In the genomic region with DNA sequence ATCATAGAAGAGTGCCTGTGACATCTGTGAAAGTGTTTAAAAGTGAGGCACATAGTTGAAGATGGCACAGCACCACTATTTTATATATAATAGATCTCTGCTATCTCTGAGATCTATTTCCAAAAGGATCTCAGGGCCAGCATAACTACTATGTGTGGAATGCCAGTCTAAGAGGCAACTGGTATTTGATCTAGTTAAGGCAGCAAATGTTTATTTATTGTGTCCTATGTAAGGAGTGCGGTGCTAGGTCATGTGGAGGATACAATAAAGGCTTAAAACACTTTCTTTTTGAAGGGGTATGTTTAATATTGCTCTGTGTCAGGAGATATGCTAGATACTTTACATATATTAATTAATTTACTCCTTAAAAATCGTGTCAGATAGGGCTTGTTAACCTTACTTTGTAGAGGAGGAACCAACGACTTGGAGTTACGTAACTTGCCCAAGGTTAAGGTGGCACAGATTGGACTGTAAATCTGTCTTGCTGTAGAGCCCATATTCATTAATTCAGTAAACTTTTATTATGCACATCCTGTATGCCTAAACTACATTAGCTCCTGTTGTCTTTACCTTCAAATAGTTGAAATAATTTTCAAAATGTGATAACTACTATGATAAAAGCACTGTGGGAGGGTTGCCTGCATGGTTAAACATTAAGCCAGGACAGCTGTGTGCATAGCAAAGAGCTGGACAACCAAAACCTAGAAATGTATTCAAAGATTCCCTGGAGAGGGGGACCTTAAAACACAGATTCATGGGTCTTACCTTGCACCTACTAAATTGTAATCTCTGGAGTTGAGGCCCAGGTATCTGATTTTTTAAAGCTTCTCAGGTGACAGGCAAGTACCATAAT, we compare ENCODE assay signal across 32 cellular contexts.
DNase-seq lines count a peak whose midpoint lies in the region; ATAC-seq, FAIRE-seq and TF ChIP-seq lines count a peak whose summit lies in the region.
"Had no signal": no experiment of that assay in that cellular context is flagged by ENCODE, and none has a peak within 500 bp of the region (broad histone marks: within the 10 kb centered on the region; RNA-seq: fewer than 3 reads in every experiment).

No MANE protein-coding gene starts in this region.

- H3K36me3 ChIP-seq in body of pancreas (replicated peaks in 1 of 2; ENCODE audit: insufficient read depth in 1 of 2, low read depth in 2 of 2) = no peaks in the 10 kb centered on the region
- H3K36me3 ChIP-seq in small intestine (ENCODE audit: control insufficient read depth in 2 of 2, insufficient read depth in 2 of 2, low read length in 2 of 2) = no peaks in the 10 kb centered on the region
- H3K36me3 ChIP-seq: breast epithelium, neural progenitor cell had no signal

- no peak for TF ChIP-seq CTCF in body of pancreas (IDR thresholded peaks at IDR 0.05)

- H3K9me3 ChIP-seq in body of pancreas = no peaks in the 10 kb centered on the region
- H3K9me3 ChIP-seq in small intestine (ENCODE audit: control insufficient read depth, low read depth) = no peaks in the 10 kb centered on the region
- H3K9me3 ChIP-seq: BLaER1, breast epithelium, heart right ventricle, left ventricle myocardium inferior, MG63, right atrium auricular region, spleen, tibial artery, vagina had no signal

- H3K4me3 ChIP-seq in body of pancreas (no peak overlapping the region), small intestine (ENCODE audit: low read depth in 1 of 2, low read length in 2 of 2) (no peak overlapping the region)
- H3K4me3 ChIP-seq: BLaER1, breast epithelium, heart right ventricle, left ventricle myocardium inferior, MG63, neural progenitor cell, right atrium auricular region, spleen, tibial artery, vagina had no signal

- ATAC-seq in body of pancreas = peak; percentile 72
- ATAC-seq in left lobe of liver = peak; percentile 76
- ATAC-seq in GM18870 (IDR thresholded peaks at IDR 0.05; ENCODE audit: unreplicated experiment) = no peak
- ATAC-seq: heart right ventricle, Right ventricle myocardium inferior had no signal

- TF ChIP-seq POLR2A in body of pancreas (IDR thresholded peaks at IDR 0.05) = no peak

- 13 to 20% methylated on average over 4 of the region's 4 CpGs for WGBS in body of pancreas, 2 donors
- 27 to 63% (median 43%) methylated on average over 4 of the region's 4 CpGs for WGBS in small intestine, 3 donors

- no peak for FAIRE-seq in small intestine (lab: Jason Lieb, UNC)
- FAIRE-seq: endothelial cell of umbilical vein, frontal cortex, H1 had no signal

- no peaks in the 10 kb centered on the region for H3K27me3 ChIP-seq in body of pancreas
- H3K27me3 ChIP-seq in small intestine (ENCODE audit: control insufficient read depth in 2 of 2, insufficient read depth in 2 of 2, low read length in 2 of 2) = no peaks in the 10 kb centered on the region
- H3K27me3 ChIP-seq: BLaER1, breast epithelium, heart right ventricle, MG63, neural progenitor cell, right atrium auricular region, spleen, tibial artery, vagina had no signal

- intact Hi-C loops in body of pancreas (cut with DNase I) = no loop called here

- H3K27ac ChIP-seq in body of pancreas (peak overlapping the region in 3 of 4 donors; percentile 22 to 64 (median 52)), small intestine (ENCODE audit: low read depth in 1 of 2, low read length in 1 of 2) (no peak overlapping the region)
- H3K27ac ChIP-seq: BLaER1, breast epithelium, heart right ventricle, KMS-11, left ventricle myocardium inferior, neural progenitor cell, parathyroid adenoma, right atrium auricular region, spleen, tibial artery, vagina had no signal

- DNase-seq in EH (ENCODE audit: low read depth) (peak; percentile 58), body of pancreas (peak; percentile 17 to 61 (median 24)), left lobe of liver (ENCODE audit: low spot score) (no peak), small intestine (peak; percentile 42), NCI-H1436 treated with DMSO at 0.1 percent for 48 hours (lab: John Stamatoyannopoulos, UW) (no peak)
- no peak for DNase-seq in activated CD8-positive, alpha-beta memory T cell treated with anti-CD3 and anti-CD28 coated beads for 24 hours
- DNase-seq: activated CD4-positive, alpha-beta T cell treated with anti-CD3 and anti-CD28 coated beads for 1 hour; activated naive CD4-positive, alpha-beta T cell treated with anti-CD3 and anti-CD28 coated beads, Interleukin-2, amount 50 U/mL, for 16 hours; activated T-cell treated with anti-CD3 and anti-CD28 coated beads for 4 hours; DMS79; GF-D8; heart right ventricle; left ventricle myocardium inferior; mesendoderm; MG63; NCI-H1105 treated with DMSO at 0.1 percent for 48 hours; NCI-H1930; NCI-H524 treated with DMSO at 0.1 percent for 48 hours; spleen; tibial artery had no signal

- H3K4me1 ChIP-seq in body of pancreas (peaks cover 31% of the 10 kb centered on the region), small intestine (ENCODE audit: control insufficient read depth in 2 of 2, insufficient read depth in 1 of 2, low read depth in 1 of 2, low read length in 1 of 2) (no peaks in the 10 kb centered on the region)
- H3K4me1 ChIP-seq: BLaER1, breast epithelium, neural progenitor cell, parathyroid adenoma, right atrium auricular region, spleen, tibial artery, vagina had no signal

Comparison
In these comparisons a context has a peak if more than half of its experiments do, and no peak if none do; other contexts are left out.
1. DNase-seq: peak in EH (single experiment), body of pancreas (4 of 4) and small intestine (single experiment); none in left lobe of liver (single experiment), NCI-H1436 treated with DMSO at 0.1 percent for 48 hours (single experiment) and activated CD8-positive, alpha-beta memory T cell treated with anti-CD3 and anti-CD28 coated beads for 24 hours (single experiment).
2. H3K27ac ChIP-seq: peak in body of pancreas (3 of 4); none in small intestine (0 of 2).